Comparison of ENCODE assay signal across 8 cellular contexts in genomic region chr12:106955377-106956047, GRCh38. TPM values are rescaled to one million over a fixed set of nuclear protein-coding genes. Genes with fewer than 3 reads are reported as not detected.
DNase-seq lines count a peak whose midpoint lies in the region; TF ChIP-seq lines count a peak whose summit lies in the region.

Gene TMEM263 (plus strand): TSS chr12:106955907. CDS start chr12:106967117, 11,210 bp downstream.

- H3K4me2 ChIP-seq in MM.1S (ENCODE audit: low read depth, low read length) = peak within 1 kb of the TSS; percentile 75

- peaks cover 14% of the 10 kb centered on the region; the same call in 1 of the 2 replicates for H3K79me2 ChIP-seq in MM.1S (ENCODE audit: low read length)

- H3K9me3 ChIP-seq in HAP-1 (no peaks in the 10 kb centered on the region), MM.1S (replicated peaks; ENCODE audit: insufficient read depth, low read length) (no peaks in the 10 kb centered on the region)

- peak within 1 kb of the TSS; percentile 91 for H3K27ac Mint-ChIP-seq in activated naive CD4-positive, alpha-beta T cell treated with anti-CD3 and anti-CD28 coated beads, Interleukin-2, amount 10 ng/mL, durations not matched to agents 7 days and 5 days

- H3K36me3 ChIP-seq in HAP-1 (replicated peaks) (no peaks in the 10 kb centered on the region; the same call in 1 of the 2 replicates), MM.1S (replicated peaks; ENCODE audit: insufficient read depth, low read length) (no peaks in the 10 kb centered on the region)

- H2AFZ ChIP-seq in MM.1S (ENCODE audit: low read length) = peak within 1 kb of the TSS; percentile 79

- peak within 1 kb of the TSS; percentile 70 for H3K9ac ChIP-seq in MM.1S (ENCODE audit: low read length)

- H3K4me3 ChIP-seq in HAP-1 (peak within 1 kb of the TSS; percentile 70), MM.1S (ENCODE audit: low read length) (peak within 1 kb of the TSS; percentile 92)

- H3F3A ChIP-seq in MM.1S (ENCODE audit: insufficient read depth, low read length) = no peaks in the 10 kb centered on the region

- CTCF ChIA-PET in activated naive CD4-positive, alpha-beta T cell treated with anti-CD3 and anti-CD28 coated beads, Interleukin-2, amount 10 ng/mL, durations not matched to agents 7 days and 5 days (lab: Charles Lee) = interaction anchor here (0.7 to 1.4 kb wide), 3 partner anchors 23 to 365 kb away, joined by 3 read pairs; no protein-coding TSS in a partner anchor

- H3K9me3 Mint-ChIP-seq in activated naive CD4-positive, alpha-beta T cell treated with anti-CD3 and anti-CD28 coated beads, Interleukin-2, amount 10 ng/mL, durations not matched to agents 7 days and 5 days = peaks cover 2% of the 10 kb centered on the region

- in situ Hi-C loops in HAP-1 (cut with MboI; ENCODE audit: low sequenced_read_pairs) (no loop called here), SK-MEL-5 (cut with HindIII; ENCODE audit: low pct_unique_long_range_greater_than_20kb, low sequenced_read_pairs) (no loop called here)

- H4K20me1 ChIP-seq in MM.1S (ENCODE audit: insufficient read depth, low read length) = no peaks in the 10 kb centered on the region

- H3K9me2 ChIP-seq in MM.1S (replicated peaks; ENCODE audit: insufficient read depth, low read length) = no peaks in the 10 kb centered on the region

- H3K27me3 ChIP-seq in HAP-1 (ENCODE audit: low read depth) (no peaks in the 10 kb centered on the region), MM.1S (replicated peaks; ENCODE audit: insufficient read depth, low read length) (no peaks in the 10 kb centered on the region)

- H3K4me1 Mint-ChIP-seq in activated naive CD4-positive, alpha-beta T cell treated with anti-CD3 and anti-CD28 coated beads, Interleukin-2, amount 10 ng/mL, durations not matched to agents 7 days and 5 days = peaks cover 27% of the 10 kb centered on the region

- peaks cover 11% of the 10 kb centered on the region for H3K36me3 Mint-ChIP-seq in activated naive CD4-positive, alpha-beta T cell treated with anti-CD3 and anti-CD28 coated beads, Interleukin-2, amount 10 ng/mL, durations not matched to agents 7 days and 5 days

- H3K4me1 ChIP-seq in HAP-1 (peaks cover 29% of the 10 kb centered on the region), MM.1S (ENCODE audit: low read length) (peaks cover 5% of the 10 kb centered on the region)

- peak; percentile 97 for DNase-seq in GDM1 (lab: John Stamatoyannopoulos, UW)
- peak; percentile 90 to 96 for DNase-seq in HAP-1 (ENCODE audit: low spot score in 2 of 2)
- DNase-seq in MM.1S = peak; percentile 87
- peak; percentile 96 for DNase-seq in SK-MEL-5 (ENCODE audit: low read depth, low spot score)
- peak; percentile 91 for DNase-seq in activated naive CD4-positive, alpha-beta T cell treated with anti-CD3 and anti-CD28 coated beads, Interleukin-2, amount 10 ng/mL, durations not matched to agents 7 days and 5 days
- peak; percentile 96 for DNase-seq in germinal center (ENCODE audit: low spot score)
- peak; percentile 67 for DNase-seq in non-pigmented ciliary epithelial cell (ENCODE audit: low read depth)
- DNase-seq in substantia nigra (lab: John Stamatoyannopoulos, UW) = peak; percentile 19 to 97 (median 81)

- H3K27ac ChIP-seq in MM.1S (ENCODE audit: low read length) (no peak within 1 kb of the TSS; the same call in 1 of the 2 replicates), substantia nigra (ENCODE audit: low read depth, low read length, poor library complexity, severe bottlenecking) (peak within 1 kb of the TSS; percentile 88)

- peak within 1 kb of the TSS; percentile 95 for H3K4me3 Mint-ChIP-seq in activated naive CD4-positive, alpha-beta T cell treated with anti-CD3 and anti-CD28 coated beads, Interleukin-2, amount 10 ng/mL, durations not matched to agents 7 days and 5 days

- H3K27me3 Mint-ChIP-seq in activated naive CD4-positive, alpha-beta T cell treated with anti-CD3 and anti-CD28 coated beads, Interleukin-2, amount 10 ng/mL, durations not matched to agents 7 days and 5 days = peaks cover 14% of the 10 kb centered on the region

- TF ChIP-seq CTCF in MM.1S (IDR thresholded peaks at IDR 0.05; ENCODE audit: low read length) = no peak

RNA-seq across cellular contexts. Expression of gene TMEM263, which starts in this region (rescaled TPM):
- total RNA-seq in SK-MEL-5 (2014; rRNA removed; shearing (Covaris generic)) = 42.7 and 44.1 TPM in 2 replicates
- 34.8 and 49.8 TPM in 2 replicates for polyA plus RNA-seq in SK-MEL-5 (2015; cell fraction: cytosol; rRNA removed)
- polyA plus RNA-seq in SK-MEL-5 (2015; cell fraction: nucleus; rRNA removed) = 23.9 and 39.5 TPM in 2 replicates
